9 cellular contexts compared by ENCODE assay signal in the genomic region with DNA sequence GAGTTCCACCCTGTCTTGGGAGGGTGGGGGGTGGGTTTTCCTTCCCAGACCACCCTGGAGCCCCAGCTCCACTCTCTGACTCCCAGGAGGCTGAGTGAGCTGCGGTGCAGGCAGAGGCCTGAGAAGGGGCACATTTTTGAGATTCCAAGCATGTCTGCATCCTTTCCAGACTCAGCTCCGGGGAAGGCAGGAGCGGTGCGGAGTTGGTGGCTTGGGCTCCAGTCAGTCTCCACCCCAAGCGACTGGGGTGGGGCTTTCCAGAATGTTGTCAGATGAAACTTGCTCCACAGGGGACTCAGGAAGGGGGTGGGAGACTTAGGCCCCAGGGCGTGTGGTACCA. TPM values are rescaled to one million over a fixed set of nuclear protein-coding genes. Genes with fewer than 3 reads are reported as not detected.
DNase-seq lines count a peak whose midpoint lies in the region; ATAC-seq and TF ChIP-seq lines count a peak whose summit lies in the region.
"Had no signal": no experiment of that assay in that cellular context is flagged by ENCODE, and none has a peak within 500 bp of the region (broad histone marks: within the 10 kb centered on the region; RNA-seq: fewer than 3 reads in every experiment).

No MANE protein-coding gene starts in this region.

- H3K27ac ChIP-seq in neuronal stem cell (replicated peaks; ENCODE audit: low read length) (peak overlapping the region; percentile 78), caudate nucleus (ENCODE audit: low read depth, low read length) (no peak overlapping the region)

- peak overlapping the region; percentile 95 for H2BK120ac ChIP-seq in neuronal stem cell (ENCODE audit: low read depth, low read length)

- H3K23ac ChIP-seq in neuronal stem cell (ENCODE audit: low read depth, low read length, poor library complexity), result no peak overlapping the region

- H4K8ac ChIP-seq in neuronal stem cell (ENCODE audit: low read depth, low read length), result no peak overlapping the region

- WGBS in neuronal stem cell (ENCODE audit: extremely low coverage in 2 of 2, insufficient read length in 2 of 2, insufficient replicate concordance in 1 of 2), 2 donors, result no CpG with 5 or more reads among the region's 6 CpGs

- H3K79me1 ChIP-seq in neuronal stem cell (ENCODE audit: low read depth, low read length), result no peaks in the 10 kb centered on the region

- no peak overlapping the region for H2BK12ac ChIP-seq in neuronal stem cell (ENCODE audit: low read length)

- H2AFZ ChIP-seq in neuronal stem cell (ENCODE audit: low read length), result peak overlapping the region; percentile 84

- H3K4me1 ChIP-seq in NT2/D1 (ENCODE audit: insufficient read depth, insufficient read length), result peaks cover 39% of the 10 kb centered on the region
- H3K4me1 ChIP-seq in neuronal stem cell (ENCODE audit: control insufficient read depth in 2 of 2, insufficient read depth in 1 of 2, low read depth in 1 of 2, low read length in 2 of 2), result peaks cover 22 to 36% of the 10 kb centered on the region in 2 donors

- H2BK15ac ChIP-seq in neuronal stem cell (ENCODE audit: low read length), result no peak overlapping the region

- H3K27me3 ChIP-seq in NT2/D1 (ENCODE audit: insufficient read depth, insufficient read length) (no peaks in the 10 kb centered on the region), neuronal stem cell (ENCODE audit: control insufficient read depth in 3 of 3, insufficient read depth in 3 of 3, low read depth in 1 of 3, low read length in 3 of 3) (peaks cover 0 to 1% (median 0%) of the 10 kb centered on the region in 3 experiments)

- ATAC-seq in HG03354 (IDR thresholded peaks at IDR 0.05; ENCODE audit: poor library complexity, severe bottlenecking, unreplicated experiment), result no peak

- H3K4me2 ChIP-seq in neuronal stem cell (ENCODE audit: insufficient read depth, low read length, poor library complexity, severe bottlenecking), result no peak overlapping the region

- DNase-seq in Daoy (ENCODE audit: low read depth) (peak; percentile 24), NT2/D1 (ENCODE audit: low read depth, low spot score) (peak; percentile 95), fibroblast of mammary gland (ENCODE audit: low read depth) (peak; percentile 25), neuronal stem cell (ENCODE audit: low spot score) (peak; percentile 79), DMS 273 treated with DMSO at 0.1 percent for 48 hours (lab: John Stamatoyannopoulos, UW) (no peak), ureter (ENCODE audit: low spot score) (no peak), caudate nucleus (lab: John Stamatoyannopoulos, UW) (no peak)
- DNase-seq: NCI-H1694 had no signal

- H2BK5ac ChIP-seq in neuronal stem cell (ENCODE audit: low read length), result no peak overlapping the region

- H3K9me3 ChIP-seq in NT2/D1 (ENCODE audit: insufficient read depth, low read length), result peaks cover 17% of the 10 kb centered on the region
- H3K9me3 ChIP-seq in neuronal stem cell (replicated peaks in 1 of 2; ENCODE audit: control insufficient read depth in 2 of 2, insufficient read depth in 1 of 2, low read depth in 1 of 2, low read length in 2 of 2), result peaks cover 0 to 4% of the 10 kb centered on the region in 2 donors

- H3K9ac ChIP-seq in NT2/D1 (ENCODE audit: insufficient read length, low read depth), result no peak overlapping the region
- peak overlapping the region; percentile 25 for H3K9ac ChIP-seq in neuronal stem cell (ENCODE audit: low read depth, low read length, poor library complexity)

- no peak overlapping the region for H3K4ac ChIP-seq in neuronal stem cell (ENCODE audit: low read length)

- no peak overlapping the region for H3K14ac ChIP-seq in neuronal stem cell (ENCODE audit: low read length)

- H3K18ac ChIP-seq in neuronal stem cell (ENCODE audit: low read length), result no peak overlapping the region

- H3K4me3 ChIP-seq in NT2/D1 (ENCODE audit: insufficient read length, low read depth) (no peak overlapping the region), fibroblast of mammary gland (ENCODE audit: control insufficient read depth, low read depth, low read length) (no peak overlapping the region), neuronal stem cell (ENCODE audit: low read length in 2 of 2) (no peak overlapping the region)

- H2AK5ac ChIP-seq in neuronal stem cell (ENCODE audit: low read depth, low read length), result no peak overlapping the region

- H3K36me3 ChIP-seq in NT2/D1 (ENCODE audit: insufficient read depth, insufficient read length, low read length) (no peaks in the 10 kb centered on the region), neuronal stem cell (replicated peaks in 1 of 2; ENCODE audit: control insufficient read depth in 2 of 2, insufficient read depth in 2 of 2, low read length in 2 of 2) (no peaks in the 10 kb centered on the region)

- H4K91ac ChIP-seq in neuronal stem cell (ENCODE audit: low read depth, low read length, poor library complexity), result no peak overlapping the region

- TF ChIP-seq CTCF in fibroblast of mammary gland (conservative IDR thresholded peaks at IDR 0.05; ENCODE audit: control insufficient read depth, insufficient read depth, low read depth, low read length), result no peak

RNA-seq across cellular contexts. Expression of gene HS6ST1, which starts 44.2 kb away (rescaled TPM):
- 10.3 and 13.0 TPM in 2 replicates for total RNA-seq in Daoy (2014; rRNA removed; shearing (Covaris generic))
- 32.8 TPM for polyA plus RNA-seq in neuronal stem cell (2013, experiment 1 of 2)
- polyA plus RNA-seq in neuronal stem cell (2013, experiment 2 of 2), result 32.8 TPM
- total RNA-seq in ureter, result 56.0 TPM

Comparison
In these comparisons a context has a peak if more than half of its experiments do, and no peak if none do; other contexts are left out.
1. DNase-seq: peak in Daoy (single experiment), NT2/D1 (single experiment), fibroblast of mammary gland (single experiment) and neuronal stem cell (single experiment); none in DMS 273 treated with DMSO at 0.1 percent for 48 hours (single experiment), ureter (single experiment) and caudate nucleus (0 of 61).